Comparison of ENCODE assay signal across 15 cellular contexts in genomic region chr10:22851865-22852239, GRCh38.
"Had no signal": no experiment of that assay in that cellular context is flagged by ENCODE, and none has a peak within 500 bp of the region (broad histone marks: within the 10 kb centered on the region; RNA-seq: fewer than 3 reads in every experiment).

No MANE protein-coding gene starts in this region.

- H3K9me3 ChIP-seq: adrenal gland, esophagus squamous epithelium, heart left ventricle, left ventricle myocardium inferior, thoracic aorta, vagina had no signal

- H3K36me3 ChIP-seq: adrenal gland, esophagus squamous epithelium, heart left ventricle, left ventricle myocardium inferior, thoracic aorta, vagina had no signal

- DNase-seq: activated CD4-positive, alpha-beta T cell treated with anti-CD3 and anti-CD28 coated beads, Interleukin-2, amount 10 ng/mL, durations not matched to agents 7 days and 5 days; activated CD4-positive, CD25-positive, alpha-beta regulatory T cell; activated CD8-positive, alpha-beta memory T cell treated with anti-CD3 and anti-CD28 coated beads for 24 hours; activated naive CD4-positive, alpha-beta T cell treated with anti-CD3 and anti-CD28 coated beads, Interleukin-2, amount 50 U/mL, for 16 hours; adrenal gland; esophagus squamous epithelium; foreskin fibroblast; heart left ventricle; islet precursor cell; left ventricle myocardium inferior; mesendoderm; stimulated activated CD4-positive, alpha-beta T cell treated with anti-CD3 and anti-CD28 coated beads, Interleukin-4, amount 100 ng/mL, for 1 hour; stimulated activated CD8-positive, alpha-beta memory T cell treated with anti-CD3 and anti-CD28 coated beads, Interleukin-4, amount 100 ng/mL, for 48 hours had no signal

- H3K4me3 ChIP-seq: adrenal gland, esophagus squamous epithelium, heart left ventricle, left ventricle myocardium inferior, thoracic aorta, vagina had no signal

- H3K27me3 ChIP-seq: adrenal gland, esophagus squamous epithelium, heart left ventricle, vagina had no signal

- ATAC-seq: heart left ventricle had no signal

- H3K27ac ChIP-seq: adrenal gland, esophagus squamous epithelium, heart left ventricle, left ventricle myocardium inferior, thoracic aorta, vagina had no signal
